ENCODE assay signal across 8 cellular contexts in genomic region chr1:45550401-45551305, GRCh38. TPM values are rescaled to one million over a fixed set of nuclear protein-coding genes. Genes with fewer than 3 reads are reported as not detected.
DNase-seq lines count a peak whose midpoint lies in the region; ATAC-seq and TF ChIP-seq lines count a peak whose summit lies in the region.

AKR1A1 (plus strand) TSS chr1:45550826; CDS start chr1:45561795, 10,969 bp downstream.

- H3K4me1 ChIP-seq in IMR-90 (ENCODE audit: control insufficient read depth, insufficient read depth, low read length) (peaks cover 6% of the 10 kb centered on the region), OCI-LY7 (ENCODE audit: insufficient read depth, low read length, poor library complexity, severe bottlenecking) (peaks cover 22% of the 10 kb centered on the region), mononuclear cell (ENCODE audit: insufficient read depth, low read length) (peaks cover 33% of the 10 kb centered on the region)

- H3K9me3 ChIP-seq in IMR-90 (ENCODE audit: control insufficient read depth, insufficient read depth, low read length) = no peaks in the 10 kb centered on the region
- no peaks in the 10 kb centered on the region for H3K9me3 ChIP-seq in OCI-LY7 (ENCODE audit: low read length)
- no peaks in the 10 kb centered on the region for H3K9me3 ChIP-seq in mononuclear cell (ENCODE audit: low read depth, low read length)

- H2AK9ac ChIP-seq in IMR-90 (replicated peaks; ENCODE audit: low read depth, low read length, poor library complexity) = peak within 1 kb of the TSS; percentile 99

- TF ChIP-seq POLR2A in IMR-90 (IDR thresholded peaks at IDR 0.05; ENCODE audit: low read depth, low read length) = peak; percentile 61; the same call in 1 of the 2 replicates

- H2BK15ac ChIP-seq in IMR-90 (ENCODE audit: low read depth, low read length) = peak within 1 kb of the TSS; percentile 87; the same call in 2 of the 3 replicates

- peak within 1 kb of the TSS; percentile 92 for H3K4me2 ChIP-seq in IMR-90 (ENCODE audit: low read depth, low read length)
- H3K4me2 ChIP-seq in OCI-LY7 (ENCODE audit: low read length) = peak within 1 kb of the TSS; percentile 98

- in situ Hi-C loops in IMR-90 (cut with MboI; ENCODE audit: low sequenced_read_pairs) = no loop called here

- H3K56ac ChIP-seq in IMR-90 (ENCODE audit: extremely low read depth, insufficient read depth, low read length) = peak within 1 kb of the TSS; percentile 97

- ATAC-seq in GM21528 (IDR thresholded peaks at IDR 0.05; ENCODE audit: low FRiP score, unreplicated experiment) (peak; percentile 78), IMR-90 (ENCODE audit: low read depth) (peak; percentile 96)

- intact Hi-C loops in IMR-90 (cut with micrococcal nuclease) (no loop called here), OCI-LY7 (cut with micrococcal nuclease; ENCODE audit: unreplicated experiment) (loop anchor here (2.0 kb wide), 1 partner anchor 30 kb away; the partner anchor contains the start of gene PRDX1)

- peaks cover 4% of the 10 kb centered on the region for H3K36me3 ChIP-seq in IMR-90 (ENCODE audit: control insufficient read depth, insufficient read depth, low read length)
- peaks cover 32% of the 10 kb centered on the region for H3K36me3 ChIP-seq in OCI-LY7 (ENCODE audit: insufficient read depth, low read length)

- H2AFZ ChIP-seq in IMR-90 (replicated peaks; ENCODE audit: low read length, poor library complexity) (peak within 1 kb of the TSS; percentile 97), OCI-LY7 (ENCODE audit: low read length) (peak within 1 kb of the TSS; percentile 62)

- peak within 1 kb of the TSS; percentile 81 for H2BK20ac ChIP-seq in IMR-90 (ENCODE audit: low read depth, low read length)

- peak within 1 kb of the TSS; percentile 100 for H4K5ac ChIP-seq in IMR-90 (ENCODE audit: low read depth, low read length)

- dilution Hi-C loops in IMR-90 (cut with HindIII; ENCODE audit: low sequenced_read_pairs, unreplicated experiment) = no loop called here

- TF ChIP-seq CTCF in IMR-90 (conservative IDR thresholded peaks at IDR 0.05; ENCODE audit: low read depth, low read length) = no peak
- TF ChIP-seq CTCF in OCI-LY7 (conservative IDR thresholded peaks at IDR 0.05; ENCODE audit: low read length) = no peak
- no peak for TF ChIP-seq CTCF in epithelial cell of esophagus (IDR thresholded peaks at IDR 0.05; ENCODE audit: insufficient read depth, low read depth, low read length, missing control alignments)

- peak within 1 kb of the TSS; percentile 99 for H4K91ac ChIP-seq in IMR-90 (ENCODE audit: insufficient read depth, low read depth, low read length)

- DNase-seq in DMS 273 treated with DMSO at 0.1 percent for 48 hours (lab: John Stamatoyannopoulos, UW) (peak; percentile 85), IMR-90 (peak; percentile 78), OCI-LY7 (ENCODE audit: low spot score) (peak; percentile 94), activated T-cell treated with anti-CD3 and anti-CD28 coated beads for 1 hour (ENCODE audit: low read depth) (peak; percentile 84), epithelial cell of esophagus (ENCODE audit: low read depth) (peak; percentile 90)
- peak; percentile 54 to 69 for DNase-seq in stimulated activated CD8-positive, alpha-beta memory T cell treated with anti-CD3 and anti-CD28 coated beads, Interleukin-4, amount 100 ng/mL, for 1 hour (ENCODE audit: low read depth in 2 of 2, low spot score in 1 of 2)

- H4K8ac ChIP-seq in IMR-90 (ENCODE audit: low read depth in 2 of 2, low read length in 2 of 2) = peak within 1 kb of the TSS; percentile 98 to 100

- peaks cover 5% of the 10 kb centered on the region; the same call in 1 of the 2 replicates for H3K9me1 ChIP-seq in IMR-90 (ENCODE audit: insufficient read depth, low read length)

- peak within 1 kb of the TSS; percentile 92 for H3K9ac ChIP-seq in IMR-90 (ENCODE audit: low read depth, low read length)

- CTCF ChIA-PET in IMR-90 (lab: Yijun Ruan, JAX) (interaction anchor here (1.3 kb wide), 1 partner anchor 57 kb away, joined by 3 read pairs; no protein-coding TSS in a partner anchor), OCI-LY7 (lab: Charles Lee; ENCODE audit: unreplicated experiment) (interaction anchor here (0.9 to 1.0 kb wide), 2 partner anchors 9 to 32 kb away, joined by 3 to 4 read pairs; no protein-coding TSS in a partner anchor)

- BruUV-seq in IMR-90 (replicated peaks; lab: Mats Ljungman, UMichigan) = TSS peak; percentile 93
- BruUV-seq in OCI-LY7 (replicated peaks; lab: Mats Ljungman, UMichigan) = no TSS peak

- 2% methylated on average over 7 of the region's 47 CpGs; no CpG with 5 or more reads in 1 of the 2 experiments for WGBS in IMR-90 (ENCODE audit: extremely low coverage in 2 of 2, insufficient read length in 1 of 2), 2 experiments

- H3K9me2 ChIP-seq in OCI-LY7 (ENCODE audit: insufficient read depth, low read length) = no peaks in the 10 kb centered on the region

- no peaks in the 10 kb centered on the region for H4K20me1 ChIP-seq in IMR-90 (ENCODE audit: insufficient read depth, low read length)
- H4K20me1 ChIP-seq in OCI-LY7 (ENCODE audit: insufficient read depth, low read length) = peaks cover 6% of the 10 kb centered on the region; the same call in 1 of the 2 replicates

- peak within 1 kb of the TSS; percentile 96 for H2AK5ac ChIP-seq in IMR-90 (ENCODE audit: low read depth, low read length)

- peak within 1 kb of the TSS; percentile 95 for H3K18ac ChIP-seq in IMR-90 (ENCODE audit: low read depth, low read length)

- H3K14ac ChIP-seq in IMR-90 (replicated peaks; ENCODE audit: low read depth, low read length) = peak within 1 kb of the TSS; percentile 100

- H3K27ac ChIP-seq in IMR-90 (ENCODE audit: insufficient read depth, low read length) (peak within 1 kb of the TSS; percentile 93), OCI-LY7 (ENCODE audit: low read depth, low read length, poor library complexity, severe bottlenecking) (peak within 1 kb of the TSS; percentile 46)

- peak within 1 kb of the TSS; percentile 100 for H3K23ac ChIP-seq in IMR-90 (ENCODE audit: low read depth, low read length)

- POLR2A ChIA-PET in IMR-90 (lab: Charles Lee; ENCODE audit: unreplicated experiment) (interaction anchor here (1.1 kb wide), 1 partner anchor 29 kb away, joined by 6 read pairs; the partner anchor contains the start of gene PRDX1), OCI-LY7 (lab: Charles Lee) (interaction anchor here (0.5 to 1.7 kb wide), 21 partner anchors 8 to 819 kb away, joined by 3 to 11 read pairs (median 4); partner anchors contain the start of genes MUTYH, NASP, PRDX1 and TOE1)

- H2BK120ac ChIP-seq in IMR-90 (ENCODE audit: low read depth, low read length) = peak within 1 kb of the TSS; percentile 85

- TF ChIP-seq RAD21 in IMR-90 (IDR thresholded peaks at IDR 0.05; ENCODE audit: low read length) = no peak

- H3K79me1 ChIP-seq in IMR-90 (ENCODE audit: low read depth in 1 of 2, low read length in 2 of 2) = peaks cover 17 to 36% of the 10 kb centered on the region in 2 experiments

- peaks cover 22% of the 10 kb centered on the region for H3K79me2 ChIP-seq in OCI-LY7 (ENCODE audit: insufficient read depth, low read depth, low read length)

- peak within 1 kb of the TSS; percentile 64 for H3K4me3 ChIP-seq in IMR-90 (ENCODE audit: insufficient read depth, low read depth, low read length)
- H3K4me3 ChIP-seq in OCI-LY7 (ENCODE audit: low read depth, low read length, poor library complexity, severe bottlenecking) = peak within 1 kb of the TSS; percentile 86
- H3K4me3 ChIP-seq in epithelial cell of esophagus (ENCODE audit: low read length) = peak within 1 kb of the TSS; percentile 93
- H3K4me3 ChIP-seq in mononuclear cell (ENCODE audit: low read length) = peak within 1 kb of the TSS; percentile 89

- H3K27me3 ChIP-seq in IMR-90 (ENCODE audit: control insufficient read depth, insufficient read depth, low read length) (no peaks in the 10 kb centered on the region), mononuclear cell (ENCODE audit: insufficient read depth, low read length) (no peaks in the 10 kb centered on the region)

- peak within 1 kb of the TSS; percentile 100 for H3K4ac ChIP-seq in IMR-90 (ENCODE audit: low read depth, low read length)

- peak within 1 kb of the TSS; percentile 90 for H2BK5ac ChIP-seq in IMR-90 (ENCODE audit: low read depth, low read length, poor library complexity, severe bottlenecking)

TF ChIP-seq in IMR-90, 13 proteins besides CTCF, POLR2A, EP300 and RAD21 (continues in another document):
- TF ChIP-seq FOS (IDR thresholded peaks at IDR 0.05; ENCODE audit: low read depth, low read length) (no peak), RCOR1 (IDR thresholded peaks at IDR 0.05; ENCODE audit: insufficient replicate concordance, low read length) (no peak), BHLHE40 (IDR thresholded peaks at IDR 0.05; ENCODE audit: low read depth, low read length) (no peak; the same call in none of the 2 replicates), MXI1 (IDR thresholded peaks at IDR 0.05; ENCODE audit: borderline replicate concordance, low read depth, low read length) (peak; percentile 97), USF2 (IDR thresholded peaks at IDR 0.05; ENCODE audit: low read depth, low read length) (peak; percentile 93), MAFK (IDR thresholded peaks at IDR 0.05; ENCODE audit: low read depth, low read length) (no peak), CHD1 (IDR thresholded peaks at IDR 0.05; ENCODE audit: low read depth, low read length) (no peak), MAZ (IDR thresholded peaks at IDR 0.05; ENCODE audit: borderline replicate concordance, low read depth, low read length) (peak; percentile 45; the same call in 1 of the 2 replicates), SMC3 (IDR thresholded peaks at IDR 0.05; ENCODE audit: low read depth, low read length) (no peak), RFX5 (IDR thresholded peaks at IDR 0.05; ENCODE audit: low read depth, low read length) (no peak)

RNA-seq across cellular contexts. Expression of gene AKR1A1, which starts in this region (rescaled TPM):
- total RNA-seq in IMR-90 (2012; rRNA removed) (122 and 151 TPM in 2 replicates), OCI-LY7 (2022) (141 and 152 TPM in 2 replicates), mononuclear cell (37.3 TPM)
- polyA plus RNA-seq in IMR-90 (2012; rRNA removed) = 141 and 144 TPM in 2 replicates
- polyA plus RNA-seq in IMR-90 (2012; cell fraction: cytosol; rRNA removed) = 162 and 164 TPM in 2 replicates
- polyA plus RNA-seq in IMR-90 (2012; cell fraction: nucleus; rRNA removed; ENCODE audit: low replicate concordance) = 137 and 158 TPM in 2 replicates
- 110 and 142 TPM in 2 replicates for total RNA-seq in OCI-LY7 (2014; rRNA removed; shearing (Covaris generic))

Comparison
In these comparisons a context has a peak if more than half of its experiments do, and no peak if none do; other contexts are left out.
1. Peak in every context shown above with its lines: DNase-seq, ATAC-seq, H3K4me3 ChIP-seq and H3K27ac ChIP-seq.